8 cellular contexts compared by ENCODE assay signal in genomic region chr17:64262125-64262421, GRCh38. TPM values are rescaled to one million over a fixed set of nuclear protein-coding genes. Genes with fewer than 3 reads are reported as not detected.
DNase-seq lines count a peak whose midpoint lies in the region; ATAC-seq and TF ChIP-seq lines count a peak whose summit lies in the region.

No MANE protein-coding gene starts in this region.

- peaks cover 0 to 2% (median 0%) of the 10 kb centered on the region in 3 donors for H3K27me3 Mint-ChIP-seq in CD14-positive monocyte (ENCODE audit: low read depth in 3 of 3)

- peaks cover 0 to 4% of the 10 kb centered on the region in 2 donors for H3K36me3 Mint-ChIP-seq in CD14-positive monocyte

- no peaks in the 10 kb centered on the region for H3K27me3 ChIP-seq in muscle layer of colon (ENCODE audit: control insufficient read depth in 1 of 2, insufficient read depth in 2 of 2, low read length in 2 of 2)

- peaks cover 40% of the 10 kb centered on the region for H3K4me1 Mint-ChIP-seq in CD14-positive monocyte

- H3K4me3 ChIP-seq in coronary artery (peak overlapping the region; percentile 91), muscle layer of colon (ENCODE audit: low read depth in 1 of 2, low read length in 2 of 2) (peak overlapping the region; percentile 81 to 86)

- H3K27ac Mint-ChIP-seq in CD14-positive monocyte, result peak overlapping the region; percentile 76 to 94 (median 88)

- peak overlapping the region; percentile 97 for H3K4me3 Mint-ChIP-seq in CD14-positive monocyte

- H3K36me3 ChIP-seq in KOPT-K1 (ENCODE audit: insufficient read depth, low read length) (no peaks in the 10 kb centered on the region), muscle layer of colon (ENCODE audit: insufficient read depth, low read length) (no peaks in the 10 kb centered on the region)

- ATAC-seq in GM19035 (IDR thresholded peaks at IDR 0.05; ENCODE audit: unreplicated experiment) (no peak), HG03196 (IDR thresholded peaks at IDR 0.05; ENCODE audit: unreplicated experiment) (no peak)

- H3K9me3 ChIP-seq in KOPT-K1 (ENCODE audit: insufficient read depth, low read length, poor library complexity, severe bottlenecking) (no peaks in the 10 kb centered on the region), muscle layer of colon (ENCODE audit: low read length) (no peaks in the 10 kb centered on the region)

- intact Hi-C loops in CD14-positive monocyte (cut with micrococcal nuclease), result loop anchor here in 1 of 2 donors (5.0 kb wide), 2 partner anchors 85 to 115 kb away; no protein-coding TSS in a partner anchor

- H3K27ac ChIP-seq in KOPT-K1 (ENCODE audit: low read depth, low read length, poor library complexity, severe bottlenecking) (peak overlapping the region; percentile 74), coronary artery (peak overlapping the region; percentile 95 to 96), muscle layer of colon (ENCODE audit: low read depth, low read length) (peak overlapping the region; percentile 92)

- H3K9ac ChIP-seq in muscle layer of colon (ENCODE audit: low read length), result peak overlapping the region; percentile 61

- DNase-seq in CD14-positive monocyte (ENCODE audit: low spot score) (no peak), coronary artery (ENCODE audit: low spot score) (no peak), SIG-M5 treated with dmso at 0.1 percent for 504 hours (lab: John Stamatoyannopoulos, UW; ENCODE audit: unreplicated experiment) (no peak), DMS153 treated with DMSO at 0.1 percent for 48 hours (lab: John Stamatoyannopoulos, UW; ENCODE audit: unreplicated experiment) (no peak)

- H3K9me3 Mint-ChIP-seq in CD14-positive monocyte, result peaks cover 0 to 2% (median 0%) of the 10 kb centered on the region in 7 donors

- peaks cover 21% of the 10 kb centered on the region for H3K4me1 ChIP-seq in muscle layer of colon (ENCODE audit: insufficient read depth, low read length)

- TF ChIP-seq CTCF in CD14-positive monocyte (IDR thresholded peaks at IDR 0.05) (no peak), coronary artery (IDR thresholded peaks at IDR 0.05) (no peak)

RNA-seq across cellular contexts. Expression of gene TEX2, which starts 1.0 kb away (rescaled TPM):
- polyA plus RNA-seq in CD14-positive monocyte, result 1 to 10 TPM; 6.5 to 8.7 TPM
